Comparison of ENCODE assay signal across 25 cellular contexts in genomic region chr3:45000823-45001222, GRCh38. TPM values are rescaled to one million over a fixed set of nuclear protein-coding genes. Genes with fewer than 3 reads are reported as not detected.
DNase-seq lines count a peak whose midpoint lies in the region; ATAC-seq and TF ChIP-seq lines count a peak whose summit lies in the region.
"Had no signal": no experiment of that assay in that cellular context is flagged by ENCODE, and none has a peak within 500 bp of the region (broad histone marks: within the 10 kb centered on the region; RNA-seq: fewer than 3 reads in every experiment).

No MANE protein-coding gene starts in this region.

- TF ChIP-seq EP300 in suprapubic skin (IDR thresholded peaks at IDR 0.05): no peak

- no peak for DNase-seq in activated CD8-positive, alpha-beta T cell treated with anti-CD3 and anti-CD28 coated beads, Interleukin-2, amount 10 ng/mL, durations not matched to agents 7 days and 5 days
- DNase-seq in activated CD8-positive, alpha-beta T cell treated with anti-CD3 and anti-CD28 coated beads for 36 hours: no peak
- DNase-seq in CD4-positive, CD25-positive, alpha-beta regulatory T cell: no peak
- DNase-seq in WTC11 (ENCODE audit: low spot score) (no peak), gastrocnemius medialis (no peak), suprapubic skin (ENCODE audit: low spot score in 2 of 2) (no peak)
- DNase-seq: 8988T; GOT3; Kasumi-1; MV-4-11; NCI-H1105; NCI-H2029; NCI-H446; NCI-H524 treated with DMSO at 0.1 percent for 48 hours; NCI-H82; NK-92 treated with Interleukin-12 subunit alpha and Interleukin-12 subunit beta, amount 100 ng/mL, for 24 hours; PC-9; SJCRH30 had no signal

- WGBS in suprapubic skin: 95% methylated on average over 4 of the region's 4 CpGs

- in situ Hi-C loops in gastrocnemius medialis (cut with MboI; ENCODE audit: low sequenced_read_pairs in 4 of 4): no loop called here

- no peak for ATAC-seq in activated CD8-positive, alpha-beta T cell treated with anti-CD3 and anti-CD28 coated beads, Interleukin-2, amount 10 ng/mL, durations not matched to agents 7 days and 5 days
- ATAC-seq in activated CD8-positive, alpha-beta T cell treated with anti-CD3 and anti-CD28 coated beads for 36 hours: no peak
- ATAC-seq in CD4-positive, CD25-positive, alpha-beta regulatory T cell (ENCODE audit: low read depth in 2 of 2): no peak
- ATAC-seq in WTC11 (no peak), gastrocnemius medialis (no peak), GM21825 (IDR thresholded peaks at IDR 0.05; ENCODE audit: unreplicated experiment) (no peak), GM19023 (IDR thresholded peaks at IDR 0.05; ENCODE audit: unreplicated experiment) (no peak)
- ATAC-seq: Right ventricle myocardium inferior, SK-N-SH treated with all-trans-retinoic acid at 6 μM for 48 hours had no signal

- H3K27ac Mint-ChIP-seq in activated CD8-positive, alpha-beta T cell treated with anti-CD3 and anti-CD28 coated beads, Interleukin-2, amount 10 ng/mL, durations not matched to agents 7 days and 5 days: peak overlapping the region; percentile 46
- no peak overlapping the region for H3K27ac Mint-ChIP-seq in activated CD8-positive, alpha-beta T cell treated with anti-CD3 and anti-CD28 coated beads for 36 hours
- H3K27ac Mint-ChIP-seq in CD4-positive, CD25-positive, alpha-beta regulatory T cell: peak overlapping the region in 2 of 3 donors; percentile 56 to 63
- H3K27ac Mint-ChIP-seq in WTC11: peak overlapping the region; percentile 25; the same call in 1 of the 2 replicates

- peaks cover 6% of the 10 kb centered on the region for H3K4me1 ChIP-seq in CD4-positive, CD25-positive, alpha-beta regulatory T cell (ENCODE audit: control insufficient read depth, insufficient read depth, low read length, poor library complexity, severe bottlenecking)
- H3K4me1 ChIP-seq in gastrocnemius medialis (peaks cover 23 to 43% of the 10 kb centered on the region in 2 donors), suprapubic skin (peaks cover 27% of the 10 kb centered on the region)
- H3K4me1 ChIP-seq: HAP-1 had no signal

- H3K4me1 Mint-ChIP-seq in activated CD8-positive, alpha-beta T cell treated with anti-CD3 and anti-CD28 coated beads, Interleukin-2, amount 10 ng/mL, durations not matched to agents 7 days and 5 days (ENCODE audit: low read depth): peaks cover 30% of the 10 kb centered on the region
- H3K4me1 Mint-ChIP-seq in activated CD8-positive, alpha-beta T cell treated with anti-CD3 and anti-CD28 coated beads for 36 hours (ENCODE audit: low read depth): peaks cover 32% of the 10 kb centered on the region
- H3K4me1 Mint-ChIP-seq in CD4-positive, CD25-positive, alpha-beta regulatory T cell: peaks cover 10 to 35% (median 11%) of the 10 kb centered on the region in 4 donors
- H3K4me1 Mint-ChIP-seq in WTC11: no peaks in the 10 kb centered on the region

- intact Hi-C loops in activated CD8-positive, alpha-beta T cell treated with anti-CD3 and anti-CD28 coated beads for 36 hours (cut with micrococcal nuclease): no loop called here
- intact Hi-C loops in gastrocnemius medialis (cut with DNase I; ENCODE audit: low total_unique reads): no loop called here

- H3K9me3 ChIP-seq in CD4-positive, CD25-positive, alpha-beta regulatory T cell (ENCODE audit: control insufficient read depth in 2 of 2, low read length in 2 of 2): no peaks in the 10 kb centered on the region
- no peaks in the 10 kb centered on the region for H3K9me3 ChIP-seq in gastrocnemius medialis
- H3K9me3 ChIP-seq in suprapubic skin: no peaks in the 10 kb centered on the region
- H3K9me3 ChIP-seq: HAP-1 had no signal

- POLR2A ChIA-PET in activated CD8-positive, alpha-beta T cell treated with anti-CD3 and anti-CD28 coated beads, Interleukin-2, amount 10 ng/mL, durations not matched to agents 7 days and 5 days (lab: Charles Lee): interaction anchor here (1.1 kb wide), 1 partner anchor 23 kb away, joined by 3 read pairs; no protein-coding TSS in a partner anchor
- POLR2A ChIA-PET in activated CD8-positive, alpha-beta T cell treated with anti-CD3 and anti-CD28 coated beads for 36 hours (lab: Charles Lee): no interaction called here
- POLR2A ChIA-PET in WTC11 (lab: Charles Lee): interaction anchor here (0.6 kb wide), 1 partner anchor 66 kb away, joined by 3 read pairs; no protein-coding TSS in a partner anchor

- CTCF ChIA-PET in activated CD8-positive, alpha-beta T cell treated with anti-CD3 and anti-CD28 coated beads, Interleukin-2, amount 10 ng/mL, durations not matched to agents 7 days and 5 days (lab: Charles Lee): interaction anchor here (1.1 to 1.5 kb wide), 3 partner anchors 9 to 16 kb away, joined by 3 to 8 read pairs (median 5); no protein-coding TSS in a partner anchor
- CTCF ChIA-PET in activated CD8-positive, alpha-beta T cell treated with anti-CD3 and anti-CD28 coated beads for 36 hours (lab: Charles Lee): interaction anchor here (1.1 to 2.1 kb wide), 2 partner anchors 13 to 22 kb away, joined by 3 to 6 read pairs; no protein-coding TSS in a partner anchor
- CTCF ChIA-PET in WTC11 (lab: Charles Lee): interaction anchor here (2.4 kb wide), 1 partner anchor 8 kb away, joined by 8 read pairs; no protein-coding TSS in a partner anchor

- H3K27me3 Mint-ChIP-seq in activated CD8-positive, alpha-beta T cell treated with anti-CD3 and anti-CD28 coated beads, Interleukin-2, amount 10 ng/mL, durations not matched to agents 7 days and 5 days (ENCODE audit: low read depth): no peaks in the 10 kb centered on the region
- H3K27me3 Mint-ChIP-seq in activated CD8-positive, alpha-beta T cell treated with anti-CD3 and anti-CD28 coated beads for 36 hours: no peaks in the 10 kb centered on the region
- no peaks in the 10 kb centered on the region for H3K27me3 Mint-ChIP-seq in CD4-positive, CD25-positive, alpha-beta regulatory T cell
- H3K27me3 Mint-ChIP-seq in WTC11 (ENCODE audit: low read depth): no peaks in the 10 kb centered on the region

- H3K4me3 Mint-ChIP-seq in activated CD8-positive, alpha-beta T cell treated with anti-CD3 and anti-CD28 coated beads, Interleukin-2, amount 10 ng/mL, durations not matched to agents 7 days and 5 days: no peak overlapping the region
- no peak overlapping the region for H3K4me3 Mint-ChIP-seq in activated CD8-positive, alpha-beta T cell treated with anti-CD3 and anti-CD28 coated beads for 36 hours
- H3K4me3 Mint-ChIP-seq in CD4-positive, CD25-positive, alpha-beta regulatory T cell: no peak overlapping the region
- no peak overlapping the region for H3K4me3 Mint-ChIP-seq in WTC11

- no peak overlapping the region for H3K4me3 ChIP-seq in CD4-positive, CD25-positive, alpha-beta regulatory T cell (ENCODE audit: low read depth, low read length)
- H3K4me3 ChIP-seq in gastrocnemius medialis (no peak overlapping the region), suprapubic skin (no peak overlapping the region)
- H3K4me3 ChIP-seq: HAP-1, PC-9, SJCRH30 had no signal

- peaks cover 59% of the 10 kb centered on the region for H3K36me3 ChIP-seq in CD4-positive, CD25-positive, alpha-beta regulatory T cell (ENCODE audit: control insufficient read depth, insufficient read depth, low read length)
- H3K36me3 ChIP-seq in gastrocnemius medialis (peaks cover 0 to 38% of the 10 kb centered on the region in 2 donors), suprapubic skin (peaks cover 72% of the 10 kb centered on the region)

- no peaks in the 10 kb centered on the region for H3K27me3 ChIP-seq in CD4-positive, CD25-positive, alpha-beta regulatory T cell (ENCODE audit: control insufficient read depth, insufficient read depth, low read length)
- no peaks in the 10 kb centered on the region for H3K27me3 ChIP-seq in gastrocnemius medialis
- H3K27me3 ChIP-seq in suprapubic skin: no peaks in the 10 kb centered on the region
- H3K27me3 ChIP-seq: SJCRH30 had no signal

- TF ChIP-seq POLR2A in gastrocnemius medialis (IDR thresholded peaks at IDR 0.05) (no peak), suprapubic skin (IDR thresholded peaks at IDR 0.05) (no peak)

- H3K27ac ChIP-seq in CD4-positive, CD25-positive, alpha-beta regulatory T cell (ENCODE audit: insufficient read depth, low read length, poor library complexity, severe bottlenecking): no peak overlapping the region
- peak overlapping the region; percentile 31 to 89 (median 58) for H3K27ac ChIP-seq in gastrocnemius medialis
- no peak overlapping the region for H3K27ac ChIP-seq in suprapubic skin
- H3K27ac ChIP-seq: HL-60, PC-9, SJCRH30 had no signal

- H3K9me3 Mint-ChIP-seq in activated CD8-positive, alpha-beta T cell treated with anti-CD3 and anti-CD28 coated beads, Interleukin-2, amount 10 ng/mL, durations not matched to agents 7 days and 5 days (ENCODE audit: insufficient read depth): peaks cover 10% of the 10 kb centered on the region
- peaks cover 9% of the 10 kb centered on the region for H3K9me3 Mint-ChIP-seq in activated CD8-positive, alpha-beta T cell treated with anti-CD3 and anti-CD28 coated beads for 36 hours
- peaks cover 0 to 3% (median 0%) of the 10 kb centered on the region in 7 donors for H3K9me3 Mint-ChIP-seq in CD4-positive, CD25-positive, alpha-beta regulatory T cell
- peaks cover 26% of the 10 kb centered on the region for H3K9me3 Mint-ChIP-seq in WTC11

- peaks cover 78% of the 10 kb centered on the region for H3K36me3 Mint-ChIP-seq in activated CD8-positive, alpha-beta T cell treated with anti-CD3 and anti-CD28 coated beads, Interleukin-2, amount 10 ng/mL, durations not matched to agents 7 days and 5 days (ENCODE audit: low read depth)
- peaks cover 70% of the 10 kb centered on the region for H3K36me3 Mint-ChIP-seq in activated CD8-positive, alpha-beta T cell treated with anti-CD3 and anti-CD28 coated beads for 36 hours (ENCODE audit: low read depth)
- H3K36me3 Mint-ChIP-seq in CD4-positive, CD25-positive, alpha-beta regulatory T cell: peaks cover 43% of the 10 kb centered on the region
- peaks cover 88% of the 10 kb centered on the region for H3K36me3 Mint-ChIP-seq in WTC11

- TF ChIP-seq CTCF in activated CD8-positive, alpha-beta T cell treated with anti-CD3 and anti-CD28 coated beads for 36 hours (IDR thresholded peaks at IDR 0.05): no peak
- TF ChIP-seq CTCF in WTC11 (IDR thresholded peaks at IDR 0.05) (no peak), gastrocnemius medialis (IDR thresholded peaks at IDR 0.05 in 4 of 5, conservative IDR thresholded peaks at IDR 0.05 in 1 of 5) (no peak), suprapubic skin (IDR thresholded peaks at IDR 0.05) (no peak)

RNA-seq across cellular contexts. Expression of gene EXOSC7, which starts 24.8 kb away (rescaled TPM):
- 10 to 100 TPM; 49.5 to 50.1 TPM for total RNA-seq in activated CD8-positive, alpha-beta T cell treated with anti-CD3 and anti-CD28 coated beads, Interleukin-2, amount 10 ng/mL, durations not matched to agents 7 days and 5 days
- 10 to 100 TPM; 79.8 to 80.7 TPM for total RNA-seq in activated CD8-positive, alpha-beta T cell treated with anti-CD3 and anti-CD28 coated beads for 36 hours
- total RNA-seq in CD4-positive, CD25-positive, alpha-beta regulatory T cell: 32.8 TPM
- polyA plus RNA-seq in CD4-positive, CD25-positive, alpha-beta regulatory T cell: 10 to 100 TPM; 42.5 to 51.7 (median 43.7) TPM
- 85.7 to 96.4 TPM (median 93.0 TPM) in 3 replicates for total RNA-seq in WTC11 (2021)
- total RNA-seq in gastrocnemius medialis: 10 to 100 TPM; 57.4 to 80.3 (median 60.9) TPM
- total RNA-seq in suprapubic skin: 100 to 1,000 TPM in 1 of 4 donors, 10 to 100 TPM in 3; 72.1 to 216 (median 88.7) TPM

RNA-seq across cellular contexts. Expression of gene ZDHHC3, which starts 24.8 kb away (rescaled TPM):
- 10 to 100 TPM; 62.3 to 71.3 TPM for total RNA-seq in activated CD8-positive, alpha-beta T cell treated with anti-CD3 and anti-CD28 coated beads, Interleukin-2, amount 10 ng/mL, durations not matched to agents 7 days and 5 days
- total RNA-seq in activated CD8-positive, alpha-beta T cell treated with anti-CD3 and anti-CD28 coated beads for 36 hours: 10 to 100 TPM; 28.6 to 36.0 TPM
- total RNA-seq in CD4-positive, CD25-positive, alpha-beta regulatory T cell: 55.8 TPM
- polyA plus RNA-seq in CD4-positive, CD25-positive, alpha-beta regulatory T cell: 10 to 100 TPM; 36.8 to 45.3 (median 39.7) TPM
- total RNA-seq in WTC11 (2021) (57.7 to 59.1 TPM (median 58.0 TPM) in 3 replicates), gastrocnemius medialis (10 to 100 TPM; 66.2 to 90.5 (median 74.5) TPM), suprapubic skin (100 to 1,000 TPM; 143 to 311 (median 175) TPM)

RNA-seq across cellular contexts. Expression of gene CLEC3B, which starts 25.3 kb away (rescaled TPM):
- under 1 TPM; 0.29 TPM for total RNA-seq in activated CD8-positive, alpha-beta T cell treated with anti-CD3 and anti-CD28 coated beads, Interleukin-2, amount 10 ng/mL, durations not matched to agents 7 days and 5 days
- total RNA-seq in activated CD8-positive, alpha-beta T cell treated with anti-CD3 and anti-CD28 coated beads for 36 hours: not detected
- total RNA-seq in CD4-positive, CD25-positive, alpha-beta regulatory T cell: 0.99 TPM
- under 1 TPM in 1 of 4 donors, not detected in 3; 0.29 TPM for polyA plus RNA-seq in CD4-positive, CD25-positive, alpha-beta regulatory T cell
- 0.57 to 0.92 TPM (median 0.81 TPM) in 3 replicates for total RNA-seq in WTC11 (2021)
- total RNA-seq in gastrocnemius medialis: 10 to 100 TPM; 14.5 to 23.4 (median 20.7) TPM
- 10 to 100 TPM; 27.4 to 42.3 (median 29.3) TPM for total RNA-seq in suprapubic skin
- total RNA-seq: M059J, PC-9, SJCRH30 had no signal

Comparison
In these comparisons a context has a peak if more than half of its experiments do, and no peak if none do; other contexts are left out.
1. H3K27ac ChIP-seq: peak in gastrocnemius medialis (4 of 4); none in CD4-positive, CD25-positive, alpha-beta regulatory T cell (single experiment) and suprapubic skin (single experiment).